ENCODE assay signal across 4 cellular contexts in genomic region chr6:32705164-32705563, GRCh38. TPM values are rescaled to one million over a fixed set of nuclear protein-coding genes. Genes with fewer than 3 reads are reported as not detected.
"Had no signal": no experiment of that assay in that cellular context is flagged by ENCODE, and none has a peak within 500 bp of the region (broad histone marks: within the 10 kb centered on the region; RNA-seq: fewer than 3 reads in every experiment).

No MANE protein-coding gene starts in this region.

RNA-seq across cellular contexts. Expression of gene HLA-DQA2, which starts 36.0 kb away (rescaled TPM):
- total RNA-seq: LHCN-M2, M059J, MCF 10A, NCI-H460 had no signal

RNA-seq across cellular contexts. Expression of gene HLA-DQB1, which starts 38.7 kb away (rescaled TPM):
- total RNA-seq: LHCN-M2, M059J, MCF 10A had no signal

RNA-seq across cellular contexts. Expression of gene HLA-DQB2, which starts 58.2 kb away (rescaled TPM):
- total RNA-seq: LHCN-M2, M059J, MCF 10A, NCI-H460 had no signal
